Comparison of ENCODE assay signal across 1 cellular context in the genomic region with DNA sequence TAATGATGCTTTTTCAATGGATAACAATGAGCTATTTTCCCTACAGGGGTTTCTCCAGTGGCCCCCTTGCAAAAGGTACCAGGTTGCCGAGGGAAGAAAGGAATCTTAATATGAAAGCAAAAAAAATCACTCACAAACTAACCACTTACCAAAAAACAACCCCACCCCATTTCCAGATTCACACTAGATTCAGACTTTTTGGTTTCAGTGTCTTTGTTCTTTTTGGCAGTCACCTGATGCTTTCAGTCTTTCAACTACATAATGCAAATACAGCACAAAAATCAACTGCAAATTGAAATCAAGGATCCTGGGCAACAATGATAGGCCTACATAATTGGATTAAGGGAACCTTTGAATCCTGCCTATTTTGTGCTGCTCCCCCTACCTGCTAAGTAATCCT.
TF ChIP-seq lines count a peak whose summit lies in the region.

No MANE protein-coding gene starts in this region.

TF ChIP-seq in WTC11, 78 proteins besides CTCF, POLR2A, EP300 and RAD21 (continued from another document):
- TF ChIP-seq, protein P1, sequence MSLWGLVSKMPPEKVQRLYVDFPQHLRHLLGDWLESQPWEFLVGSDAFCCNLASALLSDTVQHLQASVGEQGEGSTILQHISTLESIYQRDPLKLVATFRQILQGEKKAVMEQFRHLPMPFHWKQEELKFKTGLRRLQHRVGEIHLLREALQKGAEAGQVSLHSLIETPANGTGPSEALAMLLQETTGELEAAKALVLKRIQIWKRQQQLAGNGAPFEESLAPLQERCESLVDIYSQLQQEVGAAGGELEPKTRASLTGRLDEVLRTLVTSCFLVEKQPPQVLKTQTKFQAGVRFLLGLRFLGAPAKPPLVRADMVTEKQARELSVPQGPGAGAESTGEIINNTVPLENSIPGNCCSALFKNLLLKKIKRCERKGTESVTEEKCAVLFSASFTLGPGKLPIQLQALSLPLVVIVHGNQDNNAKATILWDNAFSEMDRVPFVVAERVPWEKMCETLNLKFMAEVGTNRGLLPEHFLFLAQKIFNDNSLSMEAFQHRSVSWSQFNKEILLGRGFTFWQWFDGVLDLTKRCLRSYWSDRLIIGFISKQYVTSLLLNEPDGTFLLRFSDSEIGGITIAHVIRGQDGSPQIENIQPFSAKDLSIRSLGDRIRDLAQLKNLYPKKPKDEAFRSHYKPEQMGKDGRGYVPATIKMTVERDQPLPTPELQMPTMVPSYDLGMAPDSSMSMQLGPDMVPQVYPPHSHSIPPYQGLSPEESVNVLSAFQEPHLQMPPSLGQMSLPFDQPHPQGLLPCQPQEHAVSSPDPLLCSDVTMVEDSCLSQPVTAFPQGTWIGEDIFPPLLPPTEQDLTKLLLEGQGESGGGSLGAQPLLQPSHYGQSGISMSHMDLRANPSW (CRISPR knock-in tag; conservative IDR thresholded peaks at IDR 0.05; ENCODE audit: low read depth), result no peak
- TF ChIP-seq SP1 (CRISPR knock-in tag; conservative IDR thresholded peaks at IDR 0.05), result no peak
- TF ChIP-seq CREM (CRISPR knock-in tag; IDR thresholded peaks at IDR 0.05), result no peak
- TF ChIP-seq, protein P2, sequence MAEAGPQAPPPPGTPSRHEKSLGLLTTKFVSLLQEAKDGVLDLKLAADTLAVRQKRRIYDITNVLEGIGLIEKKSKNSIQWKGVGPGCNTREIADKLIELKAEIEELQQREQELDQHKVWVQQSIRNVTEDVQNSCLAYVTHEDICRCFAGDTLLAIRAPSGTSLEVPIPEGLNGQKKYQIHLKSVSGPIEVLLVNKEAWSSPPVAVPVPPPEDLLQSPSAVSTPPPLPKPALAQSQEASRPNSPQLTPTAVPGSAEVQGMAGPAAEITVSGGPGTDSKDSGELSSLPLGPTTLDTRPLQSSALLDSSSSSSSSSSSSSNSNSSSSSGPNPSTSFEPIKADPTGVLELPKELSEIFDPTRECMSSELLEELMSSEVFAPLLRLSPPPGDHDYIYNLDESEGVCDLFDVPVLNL (CRISPR knock-in tag; IDR thresholded peaks at IDR 0.05; ENCODE audit: borderline replicate concordance, low read depth), result no peak
- no peak for TF ChIP-seq RORB (CRISPR knock-in tag; IDR thresholded peaks at IDR 0.05)
- TF ChIP-seq ZNF423 (CRISPR knock-in tag; IDR thresholded peaks at IDR 0.05), result no peak
- no peak for TF ChIP-seq SOX15 (CRISPR knock-in tag; IDR thresholded peaks at IDR 0.05)
